ENCODE assay signal across 16 cellular contexts in genomic region chr2:26630669-26631360, GRCh38. TPM values are rescaled to one million over a fixed set of nuclear protein-coding genes. Genes with fewer than 3 reads are reported as not detected.
A peak's percentile ranks its signal among the peaks of the same experiment; 100 is the strongest.
DNase-seq lines count a peak whose midpoint lies in the region; ATAC-seq and TF ChIP-seq lines count a peak whose summit lies in the region.
"Had no signal": no experiment of that assay in that cellular context is flagged by ENCODE, and none has a peak within 500 bp of the region (broad histone marks: within the 10 kb centered on the region; RNA-seq: fewer than 3 reads in every experiment).

No MANE protein-coding gene starts in this region.

- DNase-seq in COLO829 (ENCODE audit: low spot score) (peak; percentile 35), IMR-90 (peak; percentile 27), epithelial cell of esophagus (ENCODE audit: low read depth) (peak; percentile 71), mucosa of descending colon (no peak)
- DNase-seq: activated B cell treated with CpG ODN at 0.5 μM for 24 hours; activated T-cell treated with anti-CD3 and anti-CD28 coated beads, Interleukin-2, amount 50 U/mL, for 24 hours; C1 segment of cervical spinal cord; NCI-H446 treated with DMSO at 0.1 percent for 48 hours; SHP77; uterus had no signal

- no peak overlapping the region for H3K4me3 ChIP-seq in IMR-90 (ENCODE audit: insufficient read depth, low read depth, low read length)
- H3K4me3 ChIP-seq in epithelial cell of esophagus (ENCODE audit: low read length): no peak overlapping the region
- H3K4me3 ChIP-seq in mucosa of descending colon: no peak overlapping the region
- H3K4me3 ChIP-seq: body of pancreas, uterus had no signal

- no peak overlapping the region for H2BK120ac ChIP-seq in IMR-90 (ENCODE audit: low read depth, low read length)

- H3K4me2 ChIP-seq in IMR-90 (ENCODE audit: low read depth, low read length): no peak overlapping the region

- in situ Hi-C loops in IMR-90 (cut with MboI; ENCODE audit: low sequenced_read_pairs): no loop called here

- no peak overlapping the region for H4K8ac ChIP-seq in IMR-90 (ENCODE audit: low read depth in 2 of 2, low read length in 2 of 2)

- no peak overlapping the region for H3K27ac ChIP-seq in IMR-90 (ENCODE audit: insufficient read depth, low read length)
- H3K27ac ChIP-seq: body of pancreas, uterus had no signal

- no peaks in the 10 kb centered on the region for H3K9me1 ChIP-seq in IMR-90 (ENCODE audit: insufficient read depth, low read length)

- peaks cover 43% of the 10 kb centered on the region for H3K27me3 ChIP-seq in IMR-90 (ENCODE audit: control insufficient read depth, insufficient read depth, low read length)
- H3K27me3 ChIP-seq: body of pancreas, uterus had no signal

- no peak overlapping the region for H3K9ac ChIP-seq in IMR-90 (ENCODE audit: low read depth, low read length)

- H3K36me3 ChIP-seq in IMR-90 (ENCODE audit: control insufficient read depth, insufficient read depth, low read length) (no peaks in the 10 kb centered on the region), mucosa of descending colon (ENCODE audit: low read depth) (no peaks in the 10 kb centered on the region)
- H3K36me3 ChIP-seq: uterus had no signal

- dilution Hi-C loops in IMR-90 (cut with HindIII; ENCODE audit: low sequenced_read_pairs, unreplicated experiment): no loop called here

- no peaks in the 10 kb centered on the region for H3K4me1 ChIP-seq in IMR-90 (ENCODE audit: control insufficient read depth, insufficient read depth, low read length)
- no peaks in the 10 kb centered on the region for H3K4me1 ChIP-seq in mucosa of descending colon (ENCODE audit: low read depth)
- H3K4me1 ChIP-seq: body of pancreas, uterus had no signal

- no peak for TF ChIP-seq POLR2A in IMR-90 (IDR thresholded peaks at IDR 0.05; ENCODE audit: low read depth, low read length)

- CTCF ChIA-PET in IMR-90 (lab: Yijun Ruan, JAX): no interaction called here

- H3K56ac ChIP-seq in IMR-90 (ENCODE audit: extremely low read depth, insufficient read depth, low read length): no peak overlapping the region

- POLR2A ChIA-PET in IMR-90 (lab: Charles Lee; ENCODE audit: unreplicated experiment): no interaction called here

- no peak overlapping the region for H3K23ac ChIP-seq in IMR-90 (ENCODE audit: low read depth, low read length)

- H4K5ac ChIP-seq in IMR-90 (ENCODE audit: low read depth, low read length): no peak overlapping the region

- H2AK5ac ChIP-seq in IMR-90 (ENCODE audit: low read depth, low read length): no peak overlapping the region

- H3K79me1 ChIP-seq in IMR-90 (ENCODE audit: low read depth in 1 of 2, low read length in 2 of 2): no peaks in the 10 kb centered on the region

- BruUV-seq in IMR-90 (replicated peaks; lab: Mats Ljungman, UMichigan): no TSS peak

- H4K20me1 ChIP-seq in IMR-90 (ENCODE audit: insufficient read depth, low read length): no peaks in the 10 kb centered on the region

- ATAC-seq in IMR-90 (ENCODE audit: low read depth): no peak
- peak; percentile 19 for ATAC-seq in mucosa of descending colon
- no peak for ATAC-seq in HG03159 (IDR thresholded peaks at IDR 0.05; ENCODE audit: unreplicated experiment)
- no peak for ATAC-seq in GM21526 (IDR thresholded peaks at IDR 0.05; ENCODE audit: low FRiP score, unreplicated experiment)
- no peak for ATAC-seq in HG03045 (IDR thresholded peaks at IDR 0.05; ENCODE audit: unreplicated experiment)
- ATAC-seq in HG02973 (IDR thresholded peaks at IDR 0.05; ENCODE audit: unreplicated experiment): no peak
- ATAC-seq: body of pancreas had no signal

- no peak overlapping the region for H2AK9ac ChIP-seq in IMR-90 (replicated peaks; ENCODE audit: low read depth, low read length, poor library complexity)

- no peak overlapping the region for H2BK15ac ChIP-seq in IMR-90 (ENCODE audit: low read depth, low read length)

- H2AFZ ChIP-seq in IMR-90 (replicated peaks; ENCODE audit: low read length, poor library complexity): no peak overlapping the region

- H3K14ac ChIP-seq in IMR-90 (replicated peaks; ENCODE audit: low read depth, low read length): no peak overlapping the region

- no peak overlapping the region for H4K91ac ChIP-seq in IMR-90 (ENCODE audit: insufficient read depth, low read depth, low read length)

- H2BK5ac ChIP-seq in IMR-90 (ENCODE audit: low read depth, low read length, poor library complexity, severe bottlenecking): no peak overlapping the region

- no peak overlapping the region for H3K18ac ChIP-seq in IMR-90 (ENCODE audit: low read depth, low read length)

- H3K9me3 ChIP-seq in IMR-90 (ENCODE audit: control insufficient read depth, insufficient read depth, low read length) (peaks cover 2% of the 10 kb centered on the region; the same call in 1 of the 2 replicates), mucosa of descending colon (no peaks in the 10 kb centered on the region)
- H3K9me3 ChIP-seq: body of pancreas, uterus had no signal

- H2BK20ac ChIP-seq in IMR-90 (ENCODE audit: low read depth, low read length): no peak overlapping the region

- TF ChIP-seq CTCF in IMR-90 (conservative IDR thresholded peaks at IDR 0.05; ENCODE audit: low read depth, low read length) (no peak), epithelial cell of esophagus (IDR thresholded peaks at IDR 0.05; ENCODE audit: insufficient read depth, low read depth, low read length, missing control alignments) (no peak), mucosa of descending colon (IDR thresholded peaks at IDR 0.05) (no peak)

- no peak for TF ChIP-seq RAD21 in IMR-90 (IDR thresholded peaks at IDR 0.05; ENCODE audit: low read length)

- WGBS in IMR-90 (ENCODE audit: extremely low coverage in 2 of 2, insufficient read length in 1 of 2), 2 experiments: no CpG with 5 or more reads among the region's 10 CpGs

- no peak overlapping the region for H3K4ac ChIP-seq in IMR-90 (ENCODE audit: low read depth, low read length)

- intact Hi-C loops in IMR-90 (cut with micrococcal nuclease) (no loop called here), mucosa of descending colon (cut with DNase I, micrococcal nuclease) (no loop called here)

TF ChIP-seq in IMR-90, 13 proteins besides CTCF, POLR2A, EP300 and RAD21:
- no peak for TF ChIP-seq MAFK (IDR thresholded peaks at IDR 0.05; ENCODE audit: low read depth, low read length)
- TF ChIP-seq BHLHE40 (IDR thresholded peaks at IDR 0.05; ENCODE audit: low read depth, low read length): no peak
- TF ChIP-seq MAZ (IDR thresholded peaks at IDR 0.05; ENCODE audit: borderline replicate concordance, low read depth, low read length): no peak
- TF ChIP-seq ELK1 (IDR thresholded peaks at IDR 0.05; ENCODE audit: borderline replicate concordance, low read depth, low read length): no peak
- no peak for TF ChIP-seq FOS (IDR thresholded peaks at IDR 0.05; ENCODE audit: low read depth, low read length)
- TF ChIP-seq USF2 (IDR thresholded peaks at IDR 0.05; ENCODE audit: low read depth, low read length): no peak
- TF ChIP-seq NFE2L2 (IDR thresholded peaks at IDR 0.05; ENCODE audit: low read depth, low read length): no peak
- no peak for TF ChIP-seq CHD1 (IDR thresholded peaks at IDR 0.05; ENCODE audit: low read depth, low read length)
- TF ChIP-seq CEBPB (IDR thresholded peaks at IDR 0.05; ENCODE audit: low read depth, low read length): no peak
- TF ChIP-seq SMC3 (IDR thresholded peaks at IDR 0.05; ENCODE audit: low read depth, low read length): no peak
- no peak for TF ChIP-seq MXI1 (IDR thresholded peaks at IDR 0.05; ENCODE audit: borderline replicate concordance, low read depth, low read length)
- TF ChIP-seq RCOR1 (IDR thresholded peaks at IDR 0.05; ENCODE audit: insufficient replicate concordance, low read length): no peak
- no peak for TF ChIP-seq RFX5 (IDR thresholded peaks at IDR 0.05; ENCODE audit: low read depth, low read length)

RNA-seq across cellular contexts. Expression of gene CIB4, which starts 10.4 kb away (rescaled TPM):
- not detected in 2 replicates for total RNA-seq in IMR-90 (2012; rRNA removed)
- not detected in 2 replicates for polyA plus RNA-seq in IMR-90 (2012; rRNA removed)
- not detected in 2 replicates for polyA plus RNA-seq in IMR-90 (2012; cell fraction: cytosol; rRNA removed)
- polyA plus RNA-seq in IMR-90 (2012; cell fraction: nucleus; rRNA removed; ENCODE audit: low replicate concordance): not detected in 2 replicates
- total RNA-seq in mucosa of descending colon: under 1 TPM in 1 of 3 donors, not detected in 2; 0.60 TPM
- total RNA-seq: activated B cell treated with CpG ODN at 0.5 μM for 24 hours, body of pancreas, endothelial cell of umbilical vein had no signal
- polyA plus RNA-seq: endothelial cell of umbilical vein had no signal

Comparison
In these comparisons a context has a peak if more than half of its experiments do, and no peak if none do; other contexts are left out.
1. DNase-seq: peak in COLO829 (single experiment), IMR-90 (single experiment) and epithelial cell of esophagus (single experiment); none in mucosa of descending colon (0 of 3).